Comparison of ENCODE assay signal across 8 cellular contexts in the genomic region with DNA sequence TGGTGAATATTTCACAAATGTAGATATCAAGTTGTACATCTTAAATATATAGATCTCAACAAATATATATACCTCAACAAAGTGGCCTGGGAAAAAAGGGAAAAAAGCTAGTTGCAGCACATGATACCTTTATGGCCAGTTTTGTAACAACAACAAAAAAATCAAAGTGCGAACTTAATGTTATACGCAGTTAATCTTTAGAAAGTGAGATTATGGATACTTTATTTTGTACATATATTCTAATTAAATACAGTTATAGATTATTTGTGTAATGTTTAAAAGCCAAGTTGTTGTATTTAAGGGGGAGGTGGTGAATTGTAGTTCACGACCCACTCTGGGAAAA. TPM values are rescaled to one million over a fixed set of nuclear protein-coding genes. Genes with fewer than 3 reads are reported as not detected.
DNase-seq lines count a peak whose midpoint lies in the region; ATAC-seq and TF ChIP-seq lines count a peak whose summit lies in the region.

No MANE protein-coding gene starts in this region.

- no peak for ATAC-seq in DND-41 (ENCODE audit: insufficient read depth, low read depth)
- no peak for ATAC-seq in HG02973 (IDR thresholded peaks at IDR 0.05; ENCODE audit: unreplicated experiment)
- no peak for ATAC-seq in GM21786 (IDR thresholded peaks at IDR 0.05; ENCODE audit: unreplicated experiment)

- peak overlapping the region; percentile 88 for H3K4me2 ChIP-seq in DND-41 (ENCODE audit: insufficient read depth, low read length)

- intact Hi-C loops in prostate gland (cut with DNase I): no loop called here

- H3K27me3 ChIP-seq in DND-41 (ENCODE audit: insufficient read depth, low read length, poor library complexity): no peaks in the 10 kb centered on the region
- no peaks in the 10 kb centered on the region for H3K27me3 ChIP-seq in prostate gland (replicated peaks; ENCODE audit: insufficient read depth)

- TF ChIP-seq CTCF in DND-41 (IDR thresholded peaks at IDR 0.05; ENCODE audit: borderline replicate concordance, extremely low read depth, low read length, poor library complexity, severe bottlenecking): no peak
- no peak for TF ChIP-seq CTCF in RWPE1 (conservative IDR thresholded peaks at IDR 0.05; ENCODE audit: low read depth)
- TF ChIP-seq CTCF in epithelial cell of proximal tubule (conservative IDR thresholded peaks at IDR 0.05; ENCODE audit: low read depth, low read length): no peak
- no peak for TF ChIP-seq CTCF in prostate gland (IDR thresholded peaks at IDR 0.05)

- no peaks in the 10 kb centered on the region for H4K20me1 ChIP-seq in DND-41 (ENCODE audit: insufficient read depth, low read length)

- TF ChIP-seq POLR2A in prostate gland (IDR thresholded peaks at IDR 0.05): no peak

- POLR2A ChIA-PET in RWPE1 (lab: Yijun Ruan, JAX; ENCODE audit: low non-redundant PET): no interaction called here

- DNase-seq in DND-41 (no peak), RWPE1 (ENCODE audit: low spot score) (no peak), epithelial cell of proximal tubule (ENCODE audit: low read depth) (no peak), prostate gland (ENCODE audit: low spot score) (no peak), HT-29 (ENCODE audit: low spot score) (no peak), NCI-H1092 treated with DMSO at 0.1 percent for 48 hours (lab: John Stamatoyannopoulos, UW) (no peak)

- peak overlapping the region; percentile 70 for H2AFZ ChIP-seq in DND-41 (ENCODE audit: low read depth, low read length)

- H3K4me1 ChIP-seq in DND-41 (ENCODE audit: insufficient read depth, low read length) (peaks cover 20% of the 10 kb centered on the region), prostate gland (replicated peaks) (no peaks in the 10 kb centered on the region)

- CTCF ChIA-PET in RWPE1 (lab: Yijun Ruan, JAX): no interaction called here

- H3K9me3 ChIP-seq in DND-41 (ENCODE audit: insufficient read depth, low read length, severe bottlenecking) (peaks cover 35% of the 10 kb centered on the region), prostate gland (no peaks in the 10 kb centered on the region)

- WGBS in prostate gland: 54% methylated on average over 3 of the region's 3 CpGs

- H3K27ac ChIP-seq in DND-41 (ENCODE audit: low read length): no peak overlapping the region
- H3K27ac ChIP-seq in RWPE1: peak overlapping the region; percentile 94
- peak overlapping the region; percentile 97 to 100 for H3K27ac ChIP-seq in prostate gland

- H3K36me3 ChIP-seq in DND-41 (ENCODE audit: insufficient read depth, low read length): peaks cover 31% of the 10 kb centered on the region
- no peaks in the 10 kb centered on the region for H3K36me3 ChIP-seq in prostate gland

- peak overlapping the region; percentile 80 to 93; a peak in 3 of 4 replicates for H3K4me3 ChIP-seq in DND-41 (ENCODE audit: low read depth in 1 of 2, low read length in 2 of 2)
- H3K4me3 ChIP-seq in epithelial cell of proximal tubule (ENCODE audit: low read depth, low read length): peak overlapping the region; percentile 94
- H3K4me3 ChIP-seq in prostate gland: peak overlapping the region; percentile 99 to 100

- peaks cover 46% of the 10 kb centered on the region for H3K79me2 ChIP-seq in DND-41 (ENCODE audit: insufficient read depth, low read length)

- H3K9ac ChIP-seq in DND-41 (ENCODE audit: low read depth, low read length): peak overlapping the region; percentile 91; the same call in 1 of the 2 replicates

RNA-seq across cellular contexts. Expression of a gene that starts 0.4 kb away (rescaled TPM):
- total RNA-seq in epithelial cell of proximal tubule: 8.1 and 9.2 TPM in 2 replicates
- total RNA-seq in prostate gland: 10 to 100 TPM in 1 of 2 donors, 1 to 10 TPM in 1; 9.8 to 10.3 TPM
- 2.2 and 2.8 TPM in 2 replicates for total RNA-seq in HT-29 (2014; rRNA removed; shearing (Covaris generic))

RNA-seq across cellular contexts. Expression of a gene that starts 31.4 kb away (rescaled TPM):
- total RNA-seq in epithelial cell of proximal tubule: 0.12 TPM in 1 of 2 replicates, not detected in the other
- 10 to 100 TPM; 26.6 to 55.3 TPM for total RNA-seq in prostate gland
- total RNA-seq in HT-29 (2014; rRNA removed; shearing (Covaris generic)): 0.08 and 1.4 TPM in 2 replicates

RNA-seq across cellular contexts. Expression of a gene that starts 59.0 kb away (rescaled TPM):
- total RNA-seq in epithelial cell of proximal tubule: not detected in 2 replicates
- not detected for total RNA-seq in prostate gland
- total RNA-seq in HT-29 (2014; rRNA removed; shearing (Covaris generic)): not detected in 2 replicates

Comparison
In these comparisons a context has a peak if more than half of its experiments do, and no peak if none do; other contexts are left out.
1. RNA of a gene that starts 31.4 kb away (total RNA-seq): 26.6 to 55.3 TPM in prostate gland; 0.08 to 1.4 TPM in HT-29 and 0.12 TPM in epithelial cell of proximal tubule; every median in the first group is over 10 times any median in the second.
2. Peak in every context shown above with its lines, with median percentiles within 50 percentile points of each other: H3K4me3 ChIP-seq.